8 cellular contexts compared by ENCODE assay signal in the genomic region with DNA sequence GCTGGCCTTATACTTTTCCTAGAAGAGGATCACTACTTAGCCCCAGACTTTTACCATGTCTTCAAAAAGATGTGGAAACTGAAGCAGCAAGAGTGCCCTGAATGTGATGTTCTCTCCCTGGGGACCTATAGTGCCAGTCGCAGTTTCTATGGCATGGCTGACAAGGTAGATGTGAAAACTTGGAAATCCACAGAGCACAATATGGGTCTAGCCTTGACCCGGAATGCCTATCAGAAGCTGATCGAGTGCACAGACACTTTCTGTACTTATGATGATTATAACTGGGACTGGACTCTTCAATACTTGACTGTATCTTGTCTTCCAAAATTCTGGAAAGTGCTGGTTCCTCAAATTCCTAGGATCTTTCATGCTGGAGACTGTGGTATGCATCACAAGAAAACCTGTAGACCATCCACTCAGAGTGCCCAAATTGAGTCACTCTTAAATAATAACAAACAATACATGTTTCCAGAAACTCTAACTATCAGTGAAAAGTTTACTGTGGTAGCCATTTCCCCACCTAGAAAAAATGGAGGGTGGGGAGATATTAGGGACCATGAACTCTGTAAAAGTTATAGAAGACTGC. TPM values are rescaled to one million over a fixed set of nuclear protein-coding genes. Genes with fewer than 3 reads are reported as not detected.
DNase-seq lines count a peak whose midpoint lies in the region; ATAC-seq and TF ChIP-seq lines count a peak whose summit lies in the region.

No MANE protein-coding gene starts in this region.

- H2AFZ ChIP-seq in fibroblast of lung (ENCODE audit: low read length), result no peak overlapping the region

- in situ Hi-C loops in gastrocnemius medialis (cut with MboI; ENCODE audit: low sequenced_read_pairs in 4 of 4), result no loop called here

- no peak for TF ChIP-seq CTCF in GM12875 (IDR thresholded peaks at IDR 0.05; ENCODE audit: borderline replicate concordance, insufficient read depth, low read depth, low read length)
- no peak for TF ChIP-seq CTCF in RWPE2 (IDR thresholded peaks at IDR 0.05; ENCODE audit: poor library complexity, severe bottlenecking)
- TF ChIP-seq CTCF in fibroblast of lung (conservative IDR thresholded peaks at IDR 0.05 in 1 of 2, IDR thresholded peaks at IDR 0.05 in 1 of 2; ENCODE audit: low read depth in 1 of 2, low read length in 2 of 2), result no peak
- TF ChIP-seq CTCF in gastrocnemius medialis (IDR thresholded peaks at IDR 0.05 in 4 of 5, conservative IDR thresholded peaks at IDR 0.05 in 1 of 5), result no peak

- peaks cover 64% of the 10 kb centered on the region for H3K79me2 ChIP-seq in fibroblast of lung (ENCODE audit: control insufficient read depth, insufficient read depth, low read length)

- H3K27ac ChIP-seq in RWPE2 (ENCODE audit: poor library complexity, severe bottlenecking), result no peak overlapping the region
- H3K27ac ChIP-seq in fibroblast of lung (ENCODE audit: insufficient read depth, low read length), result no peak overlapping the region
- peak overlapping the region in 1 of 4 donors; percentile 94 for H3K27ac ChIP-seq in gastrocnemius medialis

- no peak for TF ChIP-seq POLR2A in gastrocnemius medialis (IDR thresholded peaks at IDR 0.05)

- ATAC-seq in RWPE2 (ENCODE audit: low read depth) (no peak), gastrocnemius medialis (no peak), GM19467 (IDR thresholded peaks at IDR 0.05; ENCODE audit: unreplicated experiment) (no peak)

- DNase-seq in RWPE2 (ENCODE audit: low spot score) (no peak), fibroblast of lung (ENCODE audit: low read depth in 2 of 2) (no peak), gastrocnemius medialis (no peak), NCI-H187 treated with DMSO at 0.1 percent for 48 hours (lab: John Stamatoyannopoulos, UW) (no peak), NCI-H1092 (lab: John Stamatoyannopoulos, UW) (no peak), glomerular visceral epithelial cell (ENCODE audit: extremely low spot score) (no peak)

- H3K4me3 ChIP-seq in GM12875 (ENCODE audit: low read depth, low read length), result peak overlapping the region; percentile 95
- peak overlapping the region; percentile 76 for H3K4me3 ChIP-seq in RWPE2 (ENCODE audit: severe bottlenecking)
- H3K4me3 ChIP-seq in fibroblast of lung (replicated peaks in 1 of 4; ENCODE audit: control extremely low read depth in 1 of 4, insufficient read depth in 1 of 4, low read depth in 3 of 4, low read length in 4 of 4), result peak overlapping the region; percentile 84 to 98 (median 95)
- H3K4me3 ChIP-seq in gastrocnemius medialis, result peak overlapping the region; percentile 78 to 98 (median 93)

- H3K4me1 ChIP-seq in RWPE2 (ENCODE audit: insufficient read depth, poor library complexity, severe bottlenecking) (peaks cover 31% of the 10 kb centered on the region), fibroblast of lung (ENCODE audit: control insufficient read depth, extremely low read depth, insufficient read depth, low read length) (peaks cover 8% of the 10 kb centered on the region), gastrocnemius medialis (peaks cover 20 to 34% of the 10 kb centered on the region in 2 donors)

- no peaks in the 10 kb centered on the region for H3K27me3 ChIP-seq in RWPE2 (ENCODE audit: insufficient read depth, poor library complexity, severe bottlenecking)
- no peaks in the 10 kb centered on the region for H3K27me3 ChIP-seq in fibroblast of lung (ENCODE audit: control insufficient read depth, insufficient read depth, low read length)
- H3K27me3 ChIP-seq in gastrocnemius medialis, result no peaks in the 10 kb centered on the region

- intact Hi-C loops in gastrocnemius medialis (cut with DNase I; ENCODE audit: low total_unique reads), result no loop called here

- H3K9me3 ChIP-seq in RWPE2 (ENCODE audit: severe bottlenecking), result no peaks in the 10 kb centered on the region
- no peaks in the 10 kb centered on the region for H3K9me3 ChIP-seq in fibroblast of lung (ENCODE audit: control insufficient read depth, insufficient read depth, low read depth, low read length)
- H3K9me3 ChIP-seq in gastrocnemius medialis, result no peaks in the 10 kb centered on the region

- H3K4me2 ChIP-seq in fibroblast of lung (ENCODE audit: extremely low read depth, insufficient read depth, low read length), result peak overlapping the region; percentile 80

- H4K20me1 ChIP-seq in fibroblast of lung (ENCODE audit: control insufficient read depth, extremely low read depth, insufficient read depth, low read length), result no peaks in the 10 kb centered on the region

- H3K9ac ChIP-seq in fibroblast of lung (ENCODE audit: insufficient read depth, low read length), result no peak overlapping the region

- peaks cover 65% of the 10 kb centered on the region for H3K36me3 ChIP-seq in RWPE2 (ENCODE audit: low read depth)
- H3K36me3 ChIP-seq in fibroblast of lung (ENCODE audit: control insufficient read depth, insufficient read depth, low read length), result peaks cover 6% of the 10 kb centered on the region
- H3K36me3 ChIP-seq in gastrocnemius medialis, result peaks cover 0 to 22% of the 10 kb centered on the region in 2 donors

RNA-seq across cellular contexts. Expression of a gene that starts 1.5 kb away (rescaled TPM):
- total RNA-seq in fibroblast of lung (50.3 and 60.4 TPM in 2 replicates), gastrocnemius medialis (10 to 100 TPM in 2 of 4 donors, 1 to 10 TPM in 2; 7.2 to 11.5 (median 9.6) TPM)
- 55.7 and 64.5 TPM in 2 replicates for polyA plus RNA-seq in fibroblast of lung
- 40.0 and 57.4 TPM in 2 replicates for polyA plus RNA-seq in fibroblast of lung (2012)
- polyA minus RNA-seq in fibroblast of lung (ENCODE audit: low replicate concordance), result 12.6 and 16.0 TPM in 2 replicates

RNA-seq across cellular contexts. Expression of a gene that starts 1.7 kb away (rescaled TPM):
- 281 and 528 TPM in 2 replicates for total RNA-seq in fibroblast of lung
- 383 and 523 TPM in 2 replicates for polyA plus RNA-seq in fibroblast of lung
- 481 and 552 TPM in 2 replicates for polyA plus RNA-seq in fibroblast of lung (2012)
- polyA minus RNA-seq in fibroblast of lung (ENCODE audit: low replicate concordance), result 0.52 and 11.9 TPM in 2 replicates
- total RNA-seq in gastrocnemius medialis, result 100 to 1,000 TPM; 156 to 226 (median 203) TPM

RNA-seq across cellular contexts. Expression of a gene that starts 12.9 kb away (rescaled TPM):
- total RNA-seq in fibroblast of lung (9.1 and 10.3 TPM in 2 replicates), gastrocnemius medialis (1 to 10 TPM; 5.6 to 8.4 (median 6.9) TPM)
- 6.1 and 6.5 TPM in 2 replicates for polyA plus RNA-seq in fibroblast of lung
- polyA plus RNA-seq in fibroblast of lung (2012), result 4.2 and 5.3 TPM in 2 replicates
- polyA minus RNA-seq in fibroblast of lung (ENCODE audit: low replicate concordance), result 0.12 and 0.15 TPM in 2 replicates

RNA-seq across cellular contexts. Expression of a gene that starts 23.4 kb away (rescaled TPM):
- 9.5 and 10.7 TPM in 2 replicates for total RNA-seq in fibroblast of lung
- polyA plus RNA-seq in fibroblast of lung, result 10.9 and 26.0 TPM in 2 replicates
- polyA plus RNA-seq in fibroblast of lung (2012), result 11.3 and 29.8 TPM in 2 replicates
- polyA minus RNA-seq in fibroblast of lung (ENCODE audit: low replicate concordance), result 1.0 and 4.0 TPM in 2 replicates
- 1 to 10 TPM; 1.3 to 5.8 (median 3.7) TPM for total RNA-seq in gastrocnemius medialis

RNA-seq across cellular contexts. Expression of a gene that starts 35.9 kb away (rescaled TPM):
- total RNA-seq in fibroblast of lung, result 1,182 and 1,369 TPM in 2 replicates
- polyA plus RNA-seq in fibroblast of lung, result 6,852 and 7,256 TPM in 2 replicates
- 4,212 and 4,641 TPM in 2 replicates for polyA plus RNA-seq in fibroblast of lung (2012)
- polyA minus RNA-seq in fibroblast of lung (ENCODE audit: low replicate concordance), result 872 and 1,088 TPM in 2 replicates
- total RNA-seq in gastrocnemius medialis, result over 10,000 TPM in 1 of 4 donors, 1,000 to 10,000 TPM in 3; 6,799 to 10,395 (median 8,793) TPM
